In genomic region chr20:300345-300744, GRCh38 we compare ENCODE assay signal across 9 cellular contexts. TPM values are rescaled to one million over a fixed set of nuclear protein-coding genes. Genes with fewer than 3 reads are reported as not detected.
DNase-seq lines count a peak whose midpoint lies in the region; ATAC-seq and TF ChIP-seq lines count a peak whose summit lies in the region.
"Had no signal": no experiment of that assay in that cellular context is flagged by ENCODE, and none has a peak within 500 bp of the region (broad histone marks: within the 10 kb centered on the region; RNA-seq: fewer than 3 reads in every experiment).

No MANE protein-coding gene starts in this region.

- H3K9me3 ChIP-seq in CD4-positive, CD25-positive, alpha-beta regulatory T cell (ENCODE audit: control insufficient read depth in 2 of 2, low read length in 2 of 2) = no peaks in the 10 kb centered on the region
- H3K9me3 ChIP-seq in Loucy (ENCODE audit: insufficient read depth, low read depth, low read length) (no peaks in the 10 kb centered on the region), mammary epithelial cell (replicated peaks; ENCODE audit: insufficient read depth, low read length) (no peaks in the 10 kb centered on the region)

- H3K9ac ChIP-seq in Loucy (ENCODE audit: low read depth, low read length, poor library complexity, severe bottlenecking) (peak overlapping the region; percentile 93), mammary epithelial cell (ENCODE audit: insufficient read depth, low read length) (no peak overlapping the region)

- CTCF ChIA-PET in mammary epithelial cell (lab: Charles Lee; ENCODE audit: low non-redundant PET) = no interaction called here

- H3K4me1 ChIP-seq in CD4-positive, CD25-positive, alpha-beta regulatory T cell (ENCODE audit: control insufficient read depth, insufficient read depth, low read length, poor library complexity, severe bottlenecking) = peaks cover 31% of the 10 kb centered on the region
- peaks cover 41% of the 10 kb centered on the region for H3K4me1 ChIP-seq in Loucy (ENCODE audit: insufficient read depth, low read length, poor library complexity, severe bottlenecking)
- H3K4me1 ChIP-seq in mammary epithelial cell (ENCODE audit: insufficient read depth, low read length) = peaks cover 23% of the 10 kb centered on the region

- H3K27ac ChIP-seq in CD4-positive, CD25-positive, alpha-beta regulatory T cell (ENCODE audit: insufficient read depth, low read length, poor library complexity, severe bottlenecking) = no peak overlapping the region
- no peak overlapping the region for H3K27ac ChIP-seq in mammary epithelial cell (ENCODE audit: insufficient read depth, low read depth, low read length)

- TF ChIP-seq CTCF in Loucy (conservative IDR thresholded peaks at IDR 0.05; ENCODE audit: low read length) (no peak), mammary epithelial cell (conservative IDR thresholded peaks at IDR 0.05 in 1 of 2, IDR thresholded peaks at IDR 0.05 in 1 of 2; ENCODE audit: extremely low read depth in 1 of 2, insufficient read depth in 1 of 2, low read depth in 1 of 2, low read length in 2 of 2) (no peak), nephron (IDR thresholded peaks at IDR 0.05; ENCODE audit: unreplicated experiment in 3 of 3) (no peak)

- BruUV-seq in mammary epithelial cell (replicated peaks; lab: Mats Ljungman, UMichigan) = no TSS peak

- WGBS in mammary epithelial cell (ENCODE audit: low coverage, missing lambda C conversion rate) = 64% methylated on average over 8 of the region's 8 CpGs

- dilution Hi-C loops in mammary epithelial cell (cut with HindIII; ENCODE audit: low sequenced_read_pairs) = no loop called here

- H3K79me2 ChIP-seq in Loucy (ENCODE audit: insufficient read depth, low read length) = peaks cover 49% of the 10 kb centered on the region
- H3K79me2 ChIP-seq in mammary epithelial cell (ENCODE audit: insufficient read depth, low read length) = peaks cover 33% of the 10 kb centered on the region

- H3K4me3 Mint-ChIP-seq in CD4-positive, CD25-positive, alpha-beta regulatory T cell = peak overlapping the region; percentile 75 to 100 (median 96)
- H3K4me3 Mint-ChIP-seq in nephron = peak overlapping the region; percentile 96 to 99 (median 99)

- peaks cover 6% of the 10 kb centered on the region for H3K36me3 Mint-ChIP-seq in CD4-positive, CD25-positive, alpha-beta regulatory T cell
- H3K36me3 Mint-ChIP-seq in nephron (ENCODE audit: low read depth) = peaks cover 20% of the 10 kb centered on the region

- no peaks in the 10 kb centered on the region for H3K9me3 Mint-ChIP-seq in CD4-positive, CD25-positive, alpha-beta regulatory T cell
- no peaks in the 10 kb centered on the region for H3K9me3 Mint-ChIP-seq in nephron

- no peak for ATAC-seq in CD4-positive, CD25-positive, alpha-beta regulatory T cell (ENCODE audit: low read depth in 2 of 2)
- no peak for ATAC-seq in GM18858 (IDR thresholded peaks at IDR 0.05; ENCODE audit: unreplicated experiment)

- H3K27me3 Mint-ChIP-seq in CD4-positive, CD25-positive, alpha-beta regulatory T cell = peaks cover 8% of the 10 kb centered on the region
- H3K27me3 Mint-ChIP-seq in nephron (ENCODE audit: low read depth) = no peaks in the 10 kb centered on the region

- H3K4me1 Mint-ChIP-seq in CD4-positive, CD25-positive, alpha-beta regulatory T cell = peaks cover 23 to 61% (median 43%) of the 10 kb centered on the region in 4 donors
- H3K4me1 Mint-ChIP-seq in nephron = peaks cover 60% of the 10 kb centered on the region

- peaks cover 8% of the 10 kb centered on the region for H3K36me3 ChIP-seq in CD4-positive, CD25-positive, alpha-beta regulatory T cell (ENCODE audit: control insufficient read depth, insufficient read depth, low read length)
- H3K36me3 ChIP-seq in Loucy (ENCODE audit: insufficient read depth, low read length) = no peaks in the 10 kb centered on the region
- peaks cover 3% of the 10 kb centered on the region for H3K36me3 ChIP-seq in mammary epithelial cell (ENCODE audit: insufficient read depth, low read length)

- H2AFZ ChIP-seq in Loucy (ENCODE audit: low read length) (no peak overlapping the region), mammary epithelial cell (ENCODE audit: low read depth, low read length) (no peak overlapping the region)

- DNase-seq in CD4-positive, CD25-positive, alpha-beta regulatory T cell = no peak
- DNase-seq in mammary epithelial cell = no peak
- DNase-seq in SW480 (ENCODE audit: low spot score) = no peak
- DNase-seq in DMS114 treated with DMSO at 0.1 percent for 48 hours (lab: John Stamatoyannopoulos, UW; ENCODE audit: unreplicated experiment) = no peak
- no peak for DNase-seq in glomerular visceral epithelial cell (ENCODE audit: extremely low spot score)
- DNase-seq: activated CD4-positive, CD25-positive, alpha-beta regulatory T cell treated with anti-CD3 and anti-CD28 coated beads, Interleukin-2, amount 50 U/mL, for 72 hours had no signal

- peaks cover 27% of the 10 kb centered on the region for H4K20me1 ChIP-seq in Loucy (ENCODE audit: insufficient read depth, low read length, poor library complexity, severe bottlenecking)
- H4K20me1 ChIP-seq in mammary epithelial cell (ENCODE audit: insufficient read depth, low read length) = no peaks in the 10 kb centered on the region

- H3F3A ChIP-seq in Loucy (ENCODE audit: low read depth) = no peaks in the 10 kb centered on the region; the same call in 1 of the 2 replicates

- in situ Hi-C loops in mammary epithelial cell (cut with MboI; ENCODE audit: low sequenced_read_pairs in 2 of 2) = no loop called here

- H3K4me3 ChIP-seq in CD4-positive, CD25-positive, alpha-beta regulatory T cell (ENCODE audit: low read depth, low read length) = peak overlapping the region; percentile 78
- peak overlapping the region; percentile 85 for H3K4me3 ChIP-seq in Loucy (ENCODE audit: low read length, poor library complexity, severe bottlenecking)
- no peak overlapping the region for H3K4me3 ChIP-seq in mammary epithelial cell (replicated peaks in 1 of 3; ENCODE audit: insufficient read depth in 1 of 3, low read depth in 2 of 3, low read length in 3 of 3)

- intact Hi-C loops in mammary epithelial cell (cut with micrococcal nuclease) = no loop called here

- peak overlapping the region in 2 of 3 donors; percentile 54 to 68 for H3K27ac Mint-ChIP-seq in CD4-positive, CD25-positive, alpha-beta regulatory T cell
- H3K27ac Mint-ChIP-seq in nephron = peak overlapping the region; percentile 96 to 98 (median 97)

- H3K27me3 ChIP-seq in CD4-positive, CD25-positive, alpha-beta regulatory T cell (ENCODE audit: control insufficient read depth, insufficient read depth, low read length) = no peaks in the 10 kb centered on the region
- H3K27me3 ChIP-seq in Loucy (ENCODE audit: insufficient read depth, low read length, poor library complexity, severe bottlenecking) (no peaks in the 10 kb centered on the region), mammary epithelial cell (ENCODE audit: insufficient read depth, low read length) (no peaks in the 10 kb centered on the region)

- no peaks in the 10 kb centered on the region for H3K9me2 ChIP-seq in Loucy (replicated peaks; ENCODE audit: low read depth, low read length)

- H3K4me2 ChIP-seq in Loucy (ENCODE audit: low read depth, low read length, poor library complexity, severe bottlenecking) (peak overlapping the region; percentile 88), mammary epithelial cell (ENCODE audit: insufficient read depth, low read depth, low read length) (peak overlapping the region; percentile 91)

RNA-seq across cellular contexts. Expression of gene ZCCHC3, which starts 3.0 kb away (rescaled TPM):
- 19.7 TPM for total RNA-seq in CD4-positive, CD25-positive, alpha-beta regulatory T cell
- 10 to 100 TPM in 1 of 4 donors, 1 to 10 TPM in 3; 5.9 to 12.7 (median 7.9) TPM for polyA plus RNA-seq in CD4-positive, CD25-positive, alpha-beta regulatory T cell
- total RNA-seq in mammary epithelial cell = 10 to 100 TPM in 1 of 2 donors, 1 to 10 TPM in 1; 9.2 to 11.5 TPM
- 6.6 TPM for polyA plus RNA-seq in mammary epithelial cell
- polyA minus RNA-seq in mammary epithelial cell = 9.7 TPM

RNA-seq across cellular contexts. Expression of gene C20orf96, which starts 9.8 kb away (rescaled TPM):
- 1.1 TPM for total RNA-seq in CD4-positive, CD25-positive, alpha-beta regulatory T cell
- under 1 TPM; 0.10 to 0.52 (median 0.31) TPM for polyA plus RNA-seq in CD4-positive, CD25-positive, alpha-beta regulatory T cell
- total RNA-seq in mammary epithelial cell = 1 to 10 TPM in 1 of 2 donors, under 1 TPM in 1; 0.83 to 2.7 TPM
- 2.3 TPM for polyA plus RNA-seq in mammary epithelial cell
- polyA minus RNA-seq in mammary epithelial cell = not detected

RNA-seq across cellular contexts. Expression of gene SOX12, which starts 25.0 kb away (rescaled TPM):
- total RNA-seq in CD4-positive, CD25-positive, alpha-beta regulatory T cell = 4.9 TPM
- polyA plus RNA-seq in CD4-positive, CD25-positive, alpha-beta regulatory T cell = under 1 TPM; 0.29 to 0.44 (median 0.38) TPM
- 1 to 10 TPM; 3.7 to 6.2 TPM for total RNA-seq in mammary epithelial cell
- polyA plus RNA-seq in mammary epithelial cell = 2.0 TPM
- 1.3 TPM for polyA minus RNA-seq in mammary epithelial cell

RNA-seq across cellular contexts. Expression of gene DEFB132, which starts 42.8 kb away (rescaled TPM):
- total RNA-seq in CD4-positive, CD25-positive, alpha-beta regulatory T cell = not detected
- not detected for polyA plus RNA-seq in CD4-positive, CD25-positive, alpha-beta regulatory T cell
- total RNA-seq in mammary epithelial cell = not detected
- not detected for polyA plus RNA-seq in mammary epithelial cell
- polyA minus RNA-seq in mammary epithelial cell = not detected

RNA-seq across cellular contexts. Expression of gene NRSN2, which starts 46.6 kb away (rescaled TPM):
- 1.5 TPM for total RNA-seq in CD4-positive, CD25-positive, alpha-beta regulatory T cell
- polyA plus RNA-seq in CD4-positive, CD25-positive, alpha-beta regulatory T cell = 1 to 10 TPM in 2 of 4 donors, under 1 TPM in 1, not detected in 1; 0.52 to 1.5 (median 1.1) TPM
- 10 to 100 TPM; 16.9 to 48.3 TPM for total RNA-seq in mammary epithelial cell
- 26.7 TPM for polyA plus RNA-seq in mammary epithelial cell
- polyA minus RNA-seq in mammary epithelial cell = 13.6 TPM

Comparison
In these comparisons a context has a peak if more than half of its experiments do, and no peak if none do; other contexts are left out.
1. H3K4me3 ChIP-seq: peak in CD4-positive, CD25-positive, alpha-beta regulatory T cell (single experiment) and Loucy (single experiment); none in mammary epithelial cell (0 of 3).